Comparison of ENCODE assay signal across 8 cellular contexts in genomic region chr17:8152112-8152775, GRCh38. TPM values are rescaled to one million over a fixed set of nuclear protein-coding genes. Genes with fewer than 3 reads are reported as not detected.
DNase-seq lines count a peak whose midpoint lies in the region; ATAC-seq and TF ChIP-seq lines count a peak whose summit lies in the region.

Gene PER1 (minus strand): TSS chr17:8152404. CDS start chr17:8150706, 1,698 bp downstream.

- H3K4me3 Mint-ChIP-seq in activated CD4-positive, alpha-beta memory T cell treated with anti-CD3 and anti-CD28 coated beads, Interleukin-2, amount 10 ng/mL, durations not matched to agents 7 days and 5 days = peak within 1 kb of the TSS; percentile 84

- ATAC-seq in HG03097 (IDR thresholded peaks at IDR 0.05; ENCODE audit: low FRiP score, unreplicated experiment) (peak; percentile 18), GM19351 (IDR thresholded peaks at IDR 0.05; ENCODE audit: unreplicated experiment) (no peak)

- intact Hi-C loops in lower leg skin (cut with DNase I; ENCODE audit: low total_unique reads) = no loop called here

- DNase-seq in CMK (ENCODE audit: low read depth) = peak; percentile 77
- DNase-seq in NCI-H82 (lab: John Stamatoyannopoulos, UW) = peak; percentile 99
- DNase-seq in activated CD4-positive, alpha-beta memory T cell treated with anti-CD3 and anti-CD28 coated beads, Interleukin-2, amount 10 ng/mL, durations not matched to agents 7 days and 5 days = peak; percentile 92
- DNase-seq in ecto neural progenitor cell (ENCODE audit: low spot score) = peak; percentile 98
- DNase-seq in lower leg skin (ENCODE audit: low spot score in 2 of 2) = peak; percentile 96 to 99
- DNase-seq in stimulated activated CD4-positive, alpha-beta T cell treated with anti-CD3 and anti-CD28 coated beads, Interleukin-4, amount 100 ng/mL, for 24 hours = peak; percentile 90

- POLR2A ChIA-PET in activated CD4-positive, alpha-beta memory T cell treated with anti-CD3 and anti-CD28 coated beads, Interleukin-2, amount 10 ng/mL, durations not matched to agents 7 days and 5 days (lab: Charles Lee) = interaction anchor here (0.6 to 16.5 kb wide), 7 partner anchors 9 to 96 kb away, joined by 4 to 653 read pairs (median 4); partner anchors contain the start of gene TMEM107

- CTCF ChIA-PET in activated CD4-positive, alpha-beta memory T cell treated with anti-CD3 and anti-CD28 coated beads, Interleukin-2, amount 10 ng/mL, durations not matched to agents 7 days and 5 days (lab: Charles Lee) = interaction anchor here (1.0 to 3.4 kb wide), 2 partner anchors 9 to 14 kb away, joined by 3 to 22 read pairs; no protein-coding TSS in a partner anchor

- TF ChIP-seq CTCF in lower leg skin (IDR thresholded peaks at IDR 0.05) = no peak

- H3K27ac Mint-ChIP-seq in activated CD4-positive, alpha-beta memory T cell treated with anti-CD3 and anti-CD28 coated beads, Interleukin-2, amount 10 ng/mL, durations not matched to agents 7 days and 5 days = peak within 1 kb of the TSS; percentile 84

- peak within 1 kb of the TSS; percentile 71 for H3K4me3 ChIP-seq in lower leg skin (ENCODE audit: low read depth, poor library complexity, severe bottlenecking)

- H3K4me1 Mint-ChIP-seq in activated CD4-positive, alpha-beta memory T cell treated with anti-CD3 and anti-CD28 coated beads, Interleukin-2, amount 10 ng/mL, durations not matched to agents 7 days and 5 days = peaks cover 35% of the 10 kb centered on the region

- 2 to 3% methylated on average over 21 to 42 of the region's 42 CpGs for WGBS in lower leg skin, 2 donors

- no peaks in the 10 kb centered on the region for H3K9me3 Mint-ChIP-seq in activated CD4-positive, alpha-beta memory T cell treated with anti-CD3 and anti-CD28 coated beads, Interleukin-2, amount 10 ng/mL, durations not matched to agents 7 days and 5 days

- H3K27me3 Mint-ChIP-seq in activated CD4-positive, alpha-beta memory T cell treated with anti-CD3 and anti-CD28 coated beads, Interleukin-2, amount 10 ng/mL, durations not matched to agents 7 days and 5 days = no peaks in the 10 kb centered on the region

- H3K36me3 Mint-ChIP-seq in activated CD4-positive, alpha-beta memory T cell treated with anti-CD3 and anti-CD28 coated beads, Interleukin-2, amount 10 ng/mL, durations not matched to agents 7 days and 5 days (ENCODE audit: low read depth) = peaks cover 37% of the 10 kb centered on the region

- TF ChIP-seq POLR2A in lower leg skin (IDR thresholded peaks at IDR 0.05) = peak in 1 of 2 donors; percentile 34

RNA-seq across cellular contexts. Expression of gene PER1, which starts in this region (rescaled TPM):
- 10 to 100 TPM; 53.5 to 56.6 TPM for total RNA-seq in activated CD4-positive, alpha-beta memory T cell treated with anti-CD3 and anti-CD28 coated beads, Interleukin-2, amount 10 ng/mL, durations not matched to agents 7 days and 5 days
- total RNA-seq in lower leg skin = 100 to 1,000 TPM; 197 to 545 (median 266) TPM
